In genomic region chr10:96334888-96335526, GRCh38 we compare ENCODE assay signal across 8 cellular contexts. TPM values are rescaled to one million over a fixed set of nuclear protein-coding genes. Genes with fewer than 3 reads are reported as not detected.
DNase-seq lines count a peak whose midpoint lies in the region; ATAC-seq, FAIRE-seq and TF ChIP-seq lines count a peak whose summit lies in the region.

No MANE protein-coding gene starts in this region.

- no peak for ATAC-seq in activated CD4-positive, alpha-beta T cell treated with anti-CD3 and anti-CD28 coated beads for 36 hours
- ATAC-seq in left lung (peak; percentile 79), GM18907 (IDR thresholded peaks at IDR 0.05; ENCODE audit: unreplicated experiment) (no peak), GM18870 (IDR thresholded peaks at IDR 0.05; ENCODE audit: unreplicated experiment) (no peak), GM19395 (IDR thresholded peaks at IDR 0.05; ENCODE audit: unreplicated experiment) (no peak)

- H3K27me3 Mint-ChIP-seq in activated CD4-positive, alpha-beta T cell treated with anti-CD3 and anti-CD28 coated beads for 36 hours, result peaks cover 4% of the 10 kb centered on the region

- no peaks in the 10 kb centered on the region for H3K4me1 ChIP-seq in left lung

- no peak overlapping the region for H3K27ac Mint-ChIP-seq in activated CD4-positive, alpha-beta T cell treated with anti-CD3 and anti-CD28 coated beads for 36 hours

- no peak overlapping the region for H3K27ac ChIP-seq in left lung

- H3K4me3 ChIP-seq in NB4 (ENCODE audit: low read depth, low read length), result no peak overlapping the region
- H3K4me3 ChIP-seq in bronchial epithelial cell (ENCODE audit: low read depth, low read length), result no peak overlapping the region
- no peak overlapping the region for H3K4me3 ChIP-seq in left lung

- no peak overlapping the region for H3K4me3 Mint-ChIP-seq in activated CD4-positive, alpha-beta T cell treated with anti-CD3 and anti-CD28 coated beads for 36 hours

- no peaks in the 10 kb centered on the region for H3K9me3 ChIP-seq in left lung

- FAIRE-seq in bronchial epithelial cell (lab: Jason Lieb, UNC), result peak; percentile 77

- DNase-seq in activated CD4-positive, alpha-beta T cell treated with anti-CD3 and anti-CD28 coated beads for 36 hours, result peak; percentile 12
- no peak for DNase-seq in activated CD4-positive, alpha-beta T cell treated with anti-CD3 and anti-CD28 coated beads, Interleukin-2, amount 50 U/mL, for 1 hour
- DNase-seq in NB4 (ENCODE audit: low read depth) (peak; percentile 48), bronchial epithelial cell (ENCODE audit: low read depth) (peak; percentile 44), left lung (no peak)

- no peak for TF ChIP-seq POLR2A in NB4 (IDR thresholded peaks at IDR 0.05; ENCODE audit: extremely low read depth, insufficient read length)

- peaks cover 21% of the 10 kb centered on the region for H3K4me1 Mint-ChIP-seq in activated CD4-positive, alpha-beta T cell treated with anti-CD3 and anti-CD28 coated beads for 36 hours

- CTCF ChIA-PET in activated CD4-positive, alpha-beta T cell treated with anti-CD3 and anti-CD28 coated beads for 36 hours (lab: Charles Lee), result interaction anchor here (0.7 to 3.5 kb wide), 14 partner anchors 11 to 318 kb away, joined by 3 to 24 read pairs (median 4); no protein-coding TSS in a partner anchor

- H3K27me3 ChIP-seq in bronchial epithelial cell (ENCODE audit: control insufficient read depth, insufficient read depth, low read length) (no peaks in the 10 kb centered on the region), left lung (no peaks in the 10 kb centered on the region)

- H3K36me3 Mint-ChIP-seq in activated CD4-positive, alpha-beta T cell treated with anti-CD3 and anti-CD28 coated beads for 36 hours (ENCODE audit: low read depth), result no peaks in the 10 kb centered on the region

- H3K36me3 ChIP-seq in bronchial epithelial cell (ENCODE audit: control insufficient read depth, insufficient read depth, low read length) (no peaks in the 10 kb centered on the region), left lung (no peaks in the 10 kb centered on the region)

- H3K9me3 Mint-ChIP-seq in activated CD4-positive, alpha-beta T cell treated with anti-CD3 and anti-CD28 coated beads for 36 hours (ENCODE audit: low read depth), result no peaks in the 10 kb centered on the region

- TF ChIP-seq CTCF in NB4 (IDR thresholded peaks at IDR 0.05; ENCODE audit: low read depth, low read length) (peak; percentile 84), bronchial epithelial cell (IDR thresholded peaks at IDR 0.05; ENCODE audit: insufficient read depth, low read length, severe bottlenecking) (peak; percentile 82), left lung (IDR thresholded peaks at IDR 0.05) (peak; percentile 58 to 61)

- intact Hi-C loops in activated CD4-positive, alpha-beta T cell treated with anti-CD3 and anti-CD28 coated beads for 36 hours (cut with DNase I, micrococcal nuclease), result loop anchor here in 1 of 2 experiments (1.0 kb wide), 1 partner anchor 318 kb away; no protein-coding TSS in a partner anchor
- intact Hi-C loops in left lung (cut with DNase I), result no loop called here

- POLR2A ChIA-PET in activated CD4-positive, alpha-beta T cell treated with anti-CD3 and anti-CD28 coated beads for 36 hours (lab: Charles Lee), result no interaction called here

RNA-seq across cellular contexts. Expression of gene OPALIN, which starts 23.8 kb away (rescaled TPM):
- total RNA-seq in activated CD4-positive, alpha-beta T cell treated with anti-CD3 and anti-CD28 coated beads for 36 hours, result not detected
- total RNA-seq in bronchial epithelial cell (not detected in 2 replicates), left lung (not detected)

RNA-seq across cellular contexts. Expression of gene DNTT, which starts 30.8 kb away (rescaled TPM):
- total RNA-seq in activated CD4-positive, alpha-beta T cell treated with anti-CD3 and anti-CD28 coated beads for 36 hours, result not detected
- total RNA-seq in bronchial epithelial cell (not detected in 2 replicates), left lung (not detected)

Comparison
In these comparisons a context has a peak if more than half of its experiments do, and no peak if none do; other contexts are left out.
1. DNase-seq: peak in activated CD4-positive, alpha-beta T cell treated with anti-CD3 and anti-CD28 coated beads for 36 hours (single experiment), NB4 (single experiment) and bronchial epithelial cell (single experiment); none in activated CD4-positive, alpha-beta T cell treated with anti-CD3 and anti-CD28 coated beads, Interleukin-2, amount 50 U/mL, for 1 hour (single experiment) and left lung (0 of 2).
2. Peak in every context shown above with its lines, with median percentiles within 50 percentile points of each other: CTCF ChIP-seq.